Comparison of ENCODE assay signal across 8 cellular contexts in genomic region chr12:1661553-1662335, GRCh38. TPM values are rescaled to one million over a fixed set of nuclear protein-coding genes. Genes with fewer than 3 reads are reported as not detected.
DNase-seq lines count a peak whose midpoint lies in the region; ATAC-seq and TF ChIP-seq lines count a peak whose summit lies in the region.

No MANE protein-coding gene starts in this region.

- no peaks in the 10 kb centered on the region for H3K27me3 ChIP-seq in RWPE2 (ENCODE audit: insufficient read depth, poor library complexity, severe bottlenecking)

- peak overlapping the region; percentile 86 for H3K4me3 Mint-ChIP-seq in neural crest cell
- peak overlapping the region; percentile 76 for H3K4me3 Mint-ChIP-seq in stimulated activated naive CD8-positive, alpha-beta T cell treated with anti-CD3 and anti-CD28 coated beads, Interleukin-15, Interleukin-2, amounts not matched to agents 100 ng/mL and 50 ng/mL, for 24 hours

- peak; percentile 93 for DNase-seq in COLO668 (lab: John Stamatoyannopoulos, UW; ENCODE audit: unreplicated experiment)
- DNase-seq in LHCN-M2 (ENCODE audit: low read depth), result peak; percentile 84
- peak; percentile 98 for DNase-seq in RWPE2 (ENCODE audit: low spot score)
- DNase-seq in activated effector memory CD4-positive, alpha-beta T cell treated with anti-CD3 and anti-CD28 coated beads, Interleukin-2, amount 50 U/mL, for 16 hours, result peak; percentile 93
- DNase-seq in foreskin fibroblast, result peak; percentile 96 to 98
- peak; percentile 63 for DNase-seq in neural crest cell (ENCODE audit: low read depth, low spot score)

- no peaks in the 10 kb centered on the region for H3K36me3 ChIP-seq in RWPE2 (ENCODE audit: low read depth)

- no peaks in the 10 kb centered on the region for H3K9me3 Mint-ChIP-seq in neural crest cell
- no peaks in the 10 kb centered on the region for H3K9me3 Mint-ChIP-seq in stimulated activated naive CD8-positive, alpha-beta T cell treated with anti-CD3 and anti-CD28 coated beads, Interleukin-15, Interleukin-2, amounts not matched to agents 100 ng/mL and 50 ng/mL, for 24 hours

- H3K27ac Mint-ChIP-seq in neural crest cell (ENCODE audit: unreplicated experiment), result no peak overlapping the region
- H3K27ac Mint-ChIP-seq in stimulated activated naive CD8-positive, alpha-beta T cell treated with anti-CD3 and anti-CD28 coated beads, Interleukin-15, Interleukin-2, amounts not matched to agents 100 ng/mL and 50 ng/mL, for 24 hours, result peak overlapping the region; percentile 65

- H3K4me1 Mint-ChIP-seq in neural crest cell, result peaks cover 21% of the 10 kb centered on the region
- H3K4me1 Mint-ChIP-seq in stimulated activated naive CD8-positive, alpha-beta T cell treated with anti-CD3 and anti-CD28 coated beads, Interleukin-15, Interleukin-2, amounts not matched to agents 100 ng/mL and 50 ng/mL, for 24 hours (ENCODE audit: low read depth), result peaks cover 39% of the 10 kb centered on the region

- TF ChIP-seq CTCF in RWPE2 (IDR thresholded peaks at IDR 0.05; ENCODE audit: poor library complexity, severe bottlenecking) (no peak), foreskin fibroblast (IDR thresholded peaks at IDR 0.05; ENCODE audit: low read depth, low read length) (no peak), neural crest cell (conservative IDR thresholded peaks at IDR 0.05) (no peak)

- H3K27me3 Mint-ChIP-seq in neural crest cell (ENCODE audit: low read depth), result peaks cover 30% of the 10 kb centered on the region
- H3K27me3 Mint-ChIP-seq in stimulated activated naive CD8-positive, alpha-beta T cell treated with anti-CD3 and anti-CD28 coated beads, Interleukin-15, Interleukin-2, amounts not matched to agents 100 ng/mL and 50 ng/mL, for 24 hours, result no peaks in the 10 kb centered on the region

- H3K4me3 ChIP-seq in RWPE2 (ENCODE audit: severe bottlenecking) (peak overlapping the region; percentile 3), foreskin fibroblast (ENCODE audit: low read depth in 1 of 2, low read length in 2 of 2) (peak overlapping the region; percentile 46 to 62)

- peak overlapping the region; percentile 70 for H3K27ac ChIP-seq in RWPE2 (ENCODE audit: poor library complexity, severe bottlenecking)

- H3K4me1 ChIP-seq in RWPE2 (ENCODE audit: insufficient read depth, poor library complexity, severe bottlenecking), result peaks cover 15% of the 10 kb centered on the region

- no peaks in the 10 kb centered on the region for H3K9me3 ChIP-seq in RWPE2 (ENCODE audit: severe bottlenecking)

- H3K36me3 Mint-ChIP-seq in neural crest cell (ENCODE audit: low read depth), result no peaks in the 10 kb centered on the region
- H3K36me3 Mint-ChIP-seq in stimulated activated naive CD8-positive, alpha-beta T cell treated with anti-CD3 and anti-CD28 coated beads, Interleukin-15, Interleukin-2, amounts not matched to agents 100 ng/mL and 50 ng/mL, for 24 hours (ENCODE audit: low read depth), result no peaks in the 10 kb centered on the region

- peak; percentile 73 for ATAC-seq in GM21447 (IDR thresholded peaks at IDR 0.05; ENCODE audit: unreplicated experiment)
- peak; percentile 90 for ATAC-seq in RWPE2 (ENCODE audit: low read depth)

RNA-seq across cellular contexts. Expression of gene ADIPOR2, which starts 29.1 kb away (rescaled TPM):
- 22.1 and 26.3 TPM in 2 replicates for total RNA-seq in LHCN-M2 (2014; rRNA removed)
- 23.9 TPM for polyA plus RNA-seq in LHCN-M2 (2012)
- total RNA-seq in neural crest cell, result 56.7 and 59.4 TPM in 2 replicates

RNA-seq across cellular contexts. Expression of gene WNT5B, which starts 32.7 kb away (rescaled TPM):
- total RNA-seq in LHCN-M2 (2014; rRNA removed) (29.9 and 50.9 TPM in 2 replicates), neural crest cell (14.0 and 14.2 TPM in 2 replicates)
- 45.9 TPM for polyA plus RNA-seq in LHCN-M2 (2012)

Comparison
In these comparisons a context has a peak if more than half of its experiments do, and no peak if none do; other contexts are left out.
1. Peak in every context shown above with its lines: DNase-seq, ATAC-seq, H3K4me3 ChIP-seq and H3K27ac ChIP-seq.